Comparison of ENCODE assay signal across 8 cellular contexts in genomic region chr2:40760071-40760666, GRCh38.
DNase-seq lines count a peak whose midpoint lies in the region; ATAC-seq and TF ChIP-seq lines count a peak whose summit lies in the region.

No MANE protein-coding gene starts in this region.

- TF ChIP-seq RAD21 in SK-N-SH (IDR thresholded peaks at IDR 0.05; ENCODE audit: low read length) = peak; percentile 84

- H3K27ac ChIP-seq in CD4-positive, CD25-positive, alpha-beta regulatory T cell (ENCODE audit: insufficient read depth, low read length, poor library complexity, severe bottlenecking) = no peak overlapping the region
- no peak overlapping the region for H3K27ac ChIP-seq in SK-N-SH (ENCODE audit: low read depth in 2 of 2, low read length in 1 of 2)

- peak in 2 of 3 donors; percentile 12 to 44 for DNase-seq in CD4-positive, CD25-positive, alpha-beta regulatory T cell
- peak; percentile 83 to 85 for DNase-seq in Kasumi-1 (lab: John Stamatoyannopoulos, UW)
- peak; percentile 25 for DNase-seq in SK-N-SH
- peak; percentile 50 for DNase-seq in fibroblast of villous mesenchyme (ENCODE audit: low read depth)
- DNase-seq in retinal pigment epithelial cell (ENCODE audit: low read depth) = no peak
- no peak for DNase-seq in activated naive CD4-positive, alpha-beta T cell treated with Interleukin-2 at 50 U/mL for 16 hours

- H3K9me3 Mint-ChIP-seq in CD4-positive, CD25-positive, alpha-beta regulatory T cell = peaks cover 0 to 4% (median 1%) of the 10 kb centered on the region in 7 donors
- no peaks in the 10 kb centered on the region for H3K9me3 Mint-ChIP-seq in stimulated activated memory B cell treated with anti-CD40 and anti-IgM and Interleukin-4, amounts not matched to agents 10 μg/mL and 1 μg/mL and 100 μg/mL, for 72 hours

- no peaks in the 10 kb centered on the region for H3K9me3 ChIP-seq in CD4-positive, CD25-positive, alpha-beta regulatory T cell (ENCODE audit: control insufficient read depth in 2 of 2, low read length in 2 of 2)
- H3K9me3 ChIP-seq in SK-N-SH = no peaks in the 10 kb centered on the region

- H3K36me3 Mint-ChIP-seq in CD4-positive, CD25-positive, alpha-beta regulatory T cell = no peaks in the 10 kb centered on the region
- no peaks in the 10 kb centered on the region for H3K36me3 Mint-ChIP-seq in stimulated activated memory B cell treated with anti-CD40 and anti-IgM and Interleukin-4, amounts not matched to agents 10 μg/mL and 1 μg/mL and 100 μg/mL, for 72 hours

- no peaks in the 10 kb centered on the region for H3K9me2 ChIP-seq in SK-N-SH

- H3K27me3 ChIP-seq in CD4-positive, CD25-positive, alpha-beta regulatory T cell (ENCODE audit: control insufficient read depth, insufficient read depth, low read length) = no peaks in the 10 kb centered on the region
- H3K27me3 ChIP-seq in SK-N-SH (ENCODE audit: insufficient read depth) = no peaks in the 10 kb centered on the region

- TF ChIP-seq CTCF in SK-N-SH (IDR thresholded peaks at IDR 0.05) (peak; percentile 80), fibroblast of villous mesenchyme (IDR thresholded peaks at IDR 0.05; ENCODE audit: insufficient read depth, low read depth, low read length) (peak; percentile 82), retinal pigment epithelial cell (conservative IDR thresholded peaks at IDR 0.05; ENCODE audit: low read depth, low read length) (peak; percentile 93)

- no peaks in the 10 kb centered on the region for H3K36me3 ChIP-seq in CD4-positive, CD25-positive, alpha-beta regulatory T cell (ENCODE audit: control insufficient read depth, insufficient read depth, low read length)
- no peaks in the 10 kb centered on the region for H3K36me3 ChIP-seq in SK-N-SH (replicated peaks in 1 of 2; ENCODE audit: control insufficient read depth in 1 of 2, insufficient read depth in 2 of 2, low read length in 1 of 2)

- no peaks in the 10 kb centered on the region for H3K4me1 ChIP-seq in CD4-positive, CD25-positive, alpha-beta regulatory T cell (ENCODE audit: control insufficient read depth, insufficient read depth, low read length, poor library complexity, severe bottlenecking)
- peaks cover 0 to 12% of the 10 kb centered on the region in 2 experiments; a peak in 2 of 4 replicates for H3K4me1 ChIP-seq in SK-N-SH (ENCODE audit: control insufficient read depth in 1 of 2, insufficient read depth in 2 of 2, low read depth in 1 of 2, low read length in 1 of 2)

- CTCF ChIA-PET in SK-N-SH (lab: Yijun Ruan, JAX) = interaction anchor here (0.6 to 1.4 kb wide), 10 partner anchors 10 to 1034 kb away, joined by 3 to 6 read pairs (median 4); no protein-coding TSS in a partner anchor

- no peak overlapping the region for H3K9ac ChIP-seq in SK-N-SH

- no peaks in the 10 kb centered on the region for H3K79me2 ChIP-seq in SK-N-SH (ENCODE audit: insufficient read depth)

- 32% methylated on average over 5 of the region's 5 CpGs for WGBS in SK-N-SH (ENCODE audit: low lambda C conversion rate)

- H2AFZ ChIP-seq in SK-N-SH (ENCODE audit: low read depth) = no peak overlapping the region

- ATAC-seq in CD4-positive, CD25-positive, alpha-beta regulatory T cell (ENCODE audit: low read depth in 2 of 2) = no peak
- ATAC-seq in GM18907 (IDR thresholded peaks at IDR 0.05; ENCODE audit: unreplicated experiment) = peak; percentile 66
- ATAC-seq in stimulated activated memory B cell treated with anti-CD40 and anti-IgM and Interleukin-4, amounts not matched to agents 10 μg/mL and 1 μg/mL and 100 μg/mL, for 72 hours = no peak

- no peak overlapping the region for H3K27ac Mint-ChIP-seq in CD4-positive, CD25-positive, alpha-beta regulatory T cell
- no peak overlapping the region for H3K27ac Mint-ChIP-seq in stimulated activated memory B cell treated with anti-CD40 and anti-IgM and Interleukin-4, amounts not matched to agents 10 μg/mL and 1 μg/mL and 100 μg/mL, for 72 hours

- H3K4me2 ChIP-seq in SK-N-SH = no peak overlapping the region

- no peaks in the 10 kb centered on the region for H4K20me1 ChIP-seq in SK-N-SH (ENCODE audit: insufficient read depth)

- POLR2A ChIA-PET in SK-N-SH (lab: Yijun Ruan, JAX) = interaction anchor here (0.5 kb wide), 1 partner anchor 187 kb away, joined by 4 read pairs; no protein-coding TSS in a partner anchor

- H3K4me1 Mint-ChIP-seq in CD4-positive, CD25-positive, alpha-beta regulatory T cell = peaks cover 0 to 11% (median 3%) of the 10 kb centered on the region in 4 donors
- H3K4me1 Mint-ChIP-seq in stimulated activated memory B cell treated with anti-CD40 and anti-IgM and Interleukin-4, amounts not matched to agents 10 μg/mL and 1 μg/mL and 100 μg/mL, for 72 hours = no peaks in the 10 kb centered on the region

- TF ChIP-seq EP300 in SK-N-SH (IDR thresholded peaks at IDR 0.05; ENCODE audit: borderline replicate concordance in 1 of 2, low read depth in 1 of 2, low read length in 1 of 2) = no peak

- no peak overlapping the region for H3K4me3 Mint-ChIP-seq in CD4-positive, CD25-positive, alpha-beta regulatory T cell
- no peak overlapping the region for H3K4me3 Mint-ChIP-seq in stimulated activated memory B cell treated with anti-CD40 and anti-IgM and Interleukin-4, amounts not matched to agents 10 μg/mL and 1 μg/mL and 100 μg/mL, for 72 hours

- no peaks in the 10 kb centered on the region for H3K27me3 Mint-ChIP-seq in CD4-positive, CD25-positive, alpha-beta regulatory T cell
- H3K27me3 Mint-ChIP-seq in stimulated activated memory B cell treated with anti-CD40 and anti-IgM and Interleukin-4, amounts not matched to agents 10 μg/mL and 1 μg/mL and 100 μg/mL, for 72 hours = no peaks in the 10 kb centered on the region

- no peaks in the 10 kb centered on the region for H3F3A ChIP-seq in SK-N-SH (replicated peaks; ENCODE audit: insufficient read depth)

- H3K4me3 ChIP-seq in CD4-positive, CD25-positive, alpha-beta regulatory T cell (ENCODE audit: low read depth, low read length) = no peak overlapping the region
- H3K4me3 ChIP-seq in SK-N-SH (ENCODE audit: low read depth in 2 of 2, low read length in 1 of 2) (no peak overlapping the region; a peak in 1 of 4 replicates), fibroblast of villous mesenchyme (ENCODE audit: low read depth, low read length) (no peak overlapping the region), retinal pigment epithelial cell (ENCODE audit: low read length) (no peak overlapping the region)

TF ChIP-seq in SK-N-SH, 30 proteins besides CTCF, POLR2A, EP300 and RAD21:
- no peak for TF ChIP-seq ELF1 (IDR thresholded peaks at IDR 0.05)
- no peak for TF ChIP-seq YY1 (IDR thresholded peaks at IDR 0.05; ENCODE audit: low read depth)
- TF ChIP-seq SMC3 (IDR thresholded peaks at IDR 0.05; ENCODE audit: low read depth, low read length) = peak; percentile 77

Comparison
In these comparisons a context has a peak if more than half of its experiments do, and no peak if none do; other contexts are left out.
1. DNase-seq: peak in CD4-positive, CD25-positive, alpha-beta regulatory T cell (2 of 3), Kasumi-1 (2 of 2), SK-N-SH (single experiment) and fibroblast of villous mesenchyme (single experiment); none in retinal pigment epithelial cell (single experiment) and activated naive CD4-positive, alpha-beta T cell treated with Interleukin-2 at 50 U/mL for 16 hours (single experiment).
2. Peak in every context shown above with its lines, with median percentiles within 50 percentile points of each other: CTCF ChIP-seq.